1 cellular context compared by ENCODE assay signal in the genomic region with DNA sequence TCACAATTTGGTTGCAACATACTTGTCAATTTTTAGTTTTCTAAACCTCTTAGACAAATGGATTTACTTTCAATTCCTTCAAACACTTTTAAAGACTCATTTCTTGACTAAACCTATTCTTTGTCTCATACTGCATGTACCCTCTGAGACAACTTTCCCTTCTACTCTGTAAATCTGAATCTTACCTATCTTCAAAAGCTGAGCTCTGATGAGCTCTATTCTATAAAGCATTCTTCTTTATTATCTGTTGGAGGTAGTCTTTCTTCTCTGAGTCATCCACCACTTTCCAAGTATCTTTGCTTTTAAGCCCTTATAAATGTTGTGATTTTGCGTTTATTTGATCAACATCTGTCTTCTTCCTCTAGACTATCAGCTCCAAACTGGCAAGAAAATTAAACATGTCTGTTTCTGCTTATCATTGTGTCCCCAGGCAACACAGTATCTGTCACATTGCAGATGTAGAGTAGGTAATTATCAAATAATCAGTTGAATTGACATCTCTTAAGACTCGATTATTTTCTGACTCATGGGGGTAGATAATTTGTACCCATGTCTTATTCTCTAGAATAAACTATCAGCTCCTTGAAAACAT.
TF ChIP-seq lines count a peak whose summit lies in the region.

No MANE protein-coding gene starts in this region.

TF ChIP-seq in SK-N-SH treated with all-trans-retinoic acid at 6 μM for 48 hours, 23 proteins besides CTCF, POLR2A, EP300 and RAD21 (continued from another document):
- TF ChIP-seq, protein P1, sequence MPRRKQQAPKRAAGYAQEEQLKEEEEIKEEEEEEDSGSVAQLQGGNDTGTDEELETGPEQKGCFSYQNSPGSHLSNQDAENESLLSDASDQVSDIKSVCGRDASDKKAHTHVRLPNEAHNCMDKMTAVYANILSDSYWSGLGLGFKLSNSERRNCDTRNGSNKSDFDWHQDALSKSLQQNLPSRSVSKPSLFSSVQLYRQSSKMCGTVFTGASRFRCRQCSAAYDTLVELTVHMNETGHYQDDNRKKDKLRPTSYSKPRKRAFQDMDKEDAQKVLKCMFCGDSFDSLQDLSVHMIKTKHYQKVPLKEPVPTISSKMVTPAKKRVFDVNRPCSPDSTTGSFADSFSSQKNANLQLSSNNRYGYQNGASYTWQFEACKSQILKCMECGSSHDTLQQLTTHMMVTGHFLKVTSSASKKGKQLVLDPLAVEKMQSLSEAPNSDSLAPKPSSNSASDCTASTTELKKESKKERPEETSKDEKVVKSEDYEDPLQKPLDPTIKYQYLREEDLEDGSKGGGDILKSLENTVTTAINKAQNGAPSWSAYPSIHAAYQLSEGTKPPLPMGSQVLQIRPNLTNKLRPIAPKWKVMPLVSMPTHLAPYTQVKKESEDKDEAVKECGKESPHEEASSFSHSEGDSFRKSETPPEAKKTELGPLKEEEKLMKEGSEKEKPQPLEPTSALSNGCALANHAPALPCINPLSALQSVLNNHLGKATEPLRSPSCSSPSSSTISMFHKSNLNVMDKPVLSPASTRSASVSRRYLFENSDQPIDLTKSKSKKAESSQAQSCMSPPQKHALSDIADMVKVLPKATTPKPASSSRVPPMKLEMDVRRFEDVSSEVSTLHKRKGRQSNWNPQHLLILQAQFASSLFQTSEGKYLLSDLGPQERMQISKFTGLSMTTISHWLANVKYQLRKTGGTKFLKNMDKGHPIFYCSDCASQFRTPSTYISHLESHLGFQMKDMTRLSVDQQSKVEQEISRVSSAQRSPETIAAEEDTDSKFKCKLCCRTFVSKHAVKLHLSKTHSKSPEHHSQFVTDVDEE (CRISPR knock-in tag; IDR thresholded peaks at IDR 0.05): peak; percentile 79
- TF ChIP-seq ISL1 (CRISPR knock-in tag; IDR thresholded peaks at IDR 0.05): peak; percentile 15; the same call in 1 of the 2 replicates
- TF ChIP-seq, protein P2, sequence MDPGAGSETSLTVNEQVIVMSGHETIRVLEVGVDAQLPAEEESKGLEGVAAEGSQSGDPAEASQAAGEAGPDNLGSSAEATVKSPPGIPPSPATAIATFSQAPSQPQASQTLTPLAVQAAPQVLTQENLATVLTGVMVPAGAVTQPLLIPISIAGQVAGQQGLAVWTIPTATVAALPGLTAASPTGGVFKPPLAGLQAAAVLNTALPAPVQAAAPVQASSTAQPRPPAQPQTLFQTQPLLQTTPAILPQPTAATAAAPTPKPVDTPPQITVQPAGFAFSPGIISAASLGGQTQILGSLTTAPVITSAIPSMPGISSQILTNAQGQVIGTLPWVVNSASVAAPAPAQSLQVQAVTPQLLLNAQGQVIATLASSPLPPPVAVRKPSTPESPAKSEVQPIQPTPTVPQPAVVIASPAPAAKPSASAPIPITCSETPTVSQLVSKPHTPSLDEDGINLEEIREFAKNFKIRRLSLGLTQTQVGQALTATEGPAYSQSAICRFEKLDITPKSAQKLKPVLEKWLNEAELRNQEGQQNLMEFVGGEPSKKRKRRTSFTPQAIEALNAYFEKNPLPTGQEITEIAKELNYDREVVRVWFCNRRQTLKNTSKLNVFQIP (CRISPR knock-in tag; IDR thresholded peaks at IDR 0.05; ENCODE audit: borderline replicate concordance, low read depth): no peak
- TF ChIP-seq ZNF565 (CRISPR knock-in tag; conservative IDR thresholded peaks at IDR 0.05; ENCODE audit: low read depth): no peak
- peak; percentile 93 for TF ChIP-seq TCF4 (CRISPR knock-in tag; IDR thresholded peaks at IDR 0.05; ENCODE audit: borderline replicate concordance)
